Comparison of ENCODE assay signal across 7 cellular contexts in genomic region chr17:49703557-49704277, GRCh38. TPM values are rescaled to one million over a fixed set of nuclear protein-coding genes. Genes with fewer than 3 reads are reported as not detected.
DNase-seq lines count a peak whose midpoint lies in the region; ATAC-seq and TF ChIP-seq lines count a peak whose summit lies in the region.

No MANE protein-coding gene starts in this region.

- peak; percentile 27; the same call in 1 of the 2 replicates for TF ChIP-seq CTCF in WI38 (IDR thresholded peaks at IDR 0.05; ENCODE audit: low read depth, low read length)

- DNase-seq in Daoy (ENCODE audit: low read depth) (peak; percentile 9), HT1080 (ENCODE audit: low read depth) (peak; percentile 31), iPS-NIHi11 (ENCODE audit: low spot score) (peak; percentile 26), occipital lobe (lab: John Stamatoyannopoulos, UW) (no peak)

- ATAC-seq in HG03097 (IDR thresholded peaks at IDR 0.05; ENCODE audit: low FRiP score, unreplicated experiment) (no peak), HG03139 (IDR thresholded peaks at IDR 0.05; ENCODE audit: unreplicated experiment) (no peak)

- H3K4me3 ChIP-seq in WI38 (ENCODE audit: low read depth, low read length): no peak overlapping the region

RNA-seq across cellular contexts. Expression of gene SLC35B1, which starts 4.0 kb away (rescaled TPM):
- 58.1 and 58.2 TPM in 2 replicates for total RNA-seq in Daoy (2014; rRNA removed; shearing (Covaris generic))
- total RNA-seq in HT1080 (2014; rRNA removed; shearing (Covaris generic)): 65.6 and 77.1 TPM in 2 replicates
- 40.4 and 41.9 TPM in 2 replicates for polyA plus RNA-seq in HT1080 (2015; cell fraction: cytosol; rRNA removed)
- polyA plus RNA-seq in HT1080 (2015; cell fraction: nucleus; rRNA removed): 36.4 and 38.1 TPM in 2 replicates
- total RNA-seq in occipital lobe: 39.0 TPM

RNA-seq across cellular contexts. Expression of gene SPOP, which starts 25.8 kb away (rescaled TPM):
- 27.1 and 32.9 TPM in 2 replicates for total RNA-seq in Daoy (2014; rRNA removed; shearing (Covaris generic))
- total RNA-seq in HT1080 (2014; rRNA removed; shearing (Covaris generic)): 56.2 and 63.8 TPM in 2 replicates
- 46.5 and 47.1 TPM in 2 replicates for polyA plus RNA-seq in HT1080 (2015; cell fraction: cytosol; rRNA removed)
- 57.0 and 57.5 TPM in 2 replicates for polyA plus RNA-seq in HT1080 (2015; cell fraction: nucleus; rRNA removed)
- total RNA-seq in occipital lobe: 123 TPM
